In genomic region chr3:171984883-171985282, GRCh38 we compare ENCODE assay signal across 16 cellular contexts. TPM values are rescaled to one million over a fixed set of nuclear protein-coding genes. Genes with fewer than 3 reads are reported as not detected.
DNase-seq lines count a peak whose midpoint lies in the region; ATAC-seq and TF ChIP-seq lines count a peak whose summit lies in the region.
"Had no signal": no experiment of that assay in that cellular context is flagged by ENCODE, and none has a peak within 500 bp of the region (broad histone marks: within the 10 kb centered on the region; RNA-seq: fewer than 3 reads in every experiment).

No MANE protein-coding gene starts in this region.

- H3K27me3 ChIP-seq in mononuclear cell (ENCODE audit: insufficient read depth, low read length), result no peaks in the 10 kb centered on the region
- H3K27me3 ChIP-seq: MG63 had no signal

- peak; percentile 85 for DNase-seq in CD1c-positive myeloid dendritic cell (ENCODE audit: extremely low spot score)
- DNase-seq in NOMO-1 treated with DMSO at 0.1 percent for 48 hours (lab: John Stamatoyannopoulos, UW; ENCODE audit: unreplicated experiment), result peak; percentile 93
- peak; percentile 24 for DNase-seq in fibroblast of mammary gland (ENCODE audit: low read depth)
- no peak for DNase-seq in NK-92 treated with Interleukin-12 subunit alpha and Interleukin-12 subunit beta, amount 100 ng/mL, for 24 hours (lab: John Stamatoyannopoulos, UW)
- DNase-seq in NCI-H446 treated with DMSO at 0.1 percent for 48 hours (lab: John Stamatoyannopoulos, UW), result no peak
- no peak for DNase-seq in NK-92 (lab: John Stamatoyannopoulos, UW; ENCODE audit: unreplicated experiment)
- DNase-seq: activated CD8-positive, alpha-beta memory T cell treated with anti-CD3 and anti-CD28 coated beads for 24 hours; kidney; MG63; NCI-H2081; NCI-H510A treated with DMSO at 0.1 percent for 48 hours; PC-9; stimulated activated CD4-positive, alpha-beta T cell treated with anti-CD3 and anti-CD28 coated beads, Interleukin-4, amount 100 ng/mL, for 1 hour had no signal

- H3K4me1 ChIP-seq in mononuclear cell (ENCODE audit: insufficient read depth, low read length), result peaks cover 61% of the 10 kb centered on the region

- H3K4me3 ChIP-seq in fibroblast of mammary gland (ENCODE audit: control insufficient read depth, low read depth, low read length) (no peak overlapping the region), mononuclear cell (ENCODE audit: low read length) (peak overlapping the region; percentile 5)
- H3K4me3 ChIP-seq: MG63, PC-9, SK-N-MC had no signal

- H3K9me3 ChIP-seq in mononuclear cell (ENCODE audit: low read depth, low read length), result no peaks in the 10 kb centered on the region
- H3K9me3 ChIP-seq: MG63 had no signal

- no peak for TF ChIP-seq CTCF in fibroblast of mammary gland (conservative IDR thresholded peaks at IDR 0.05; ENCODE audit: control insufficient read depth, insufficient read depth, low read depth, low read length)

- ATAC-seq in GM18502 (IDR thresholded peaks at IDR 0.05; ENCODE audit: poor library complexity, unreplicated experiment), result no peak

RNA-seq across cellular contexts. Expression of gene FNDC3B, which starts 54.5 kb away (rescaled TPM):
- 46.1 TPM for total RNA-seq in mononuclear cell

Comparison
In these comparisons a context has a peak if more than half of its experiments do, and no peak if none do; other contexts are left out.
1. DNase-seq: peak in CD1c-positive myeloid dendritic cell (single experiment), NOMO-1 treated with DMSO at 0.1 percent for 48 hours (single experiment) and fibroblast of mammary gland (single experiment); none in NK-92 treated with Interleukin-12 subunit alpha and Interleukin-12 subunit beta, amount 100 ng/mL, for 24 hours (single experiment), NCI-H446 treated with DMSO at 0.1 percent for 48 hours (single experiment) and NK-92 (single experiment).